Comparison of ENCODE assay signal across 3 cellular contexts in the genomic region with DNA sequence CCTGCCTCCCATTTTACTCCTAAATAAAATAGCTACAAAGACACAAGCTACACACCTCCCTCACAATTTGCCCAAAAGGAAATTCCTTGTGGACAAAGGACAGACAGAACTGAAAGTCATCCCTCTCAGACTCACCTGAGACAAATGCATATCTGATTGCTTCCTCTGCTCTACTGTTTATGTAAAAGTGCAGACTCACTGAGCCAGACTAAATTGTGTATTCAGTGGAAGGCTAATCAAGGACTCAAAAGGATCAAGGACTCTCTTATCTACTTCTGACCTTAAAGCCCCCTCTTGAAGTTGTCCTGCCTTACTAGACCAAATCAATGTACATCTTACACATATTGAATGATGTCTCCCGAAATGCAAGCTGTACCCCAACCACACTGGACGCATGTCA.
TF ChIP-seq lines count a peak whose summit lies in the region.

No MANE protein-coding gene starts in this region.

TF ChIP-seq in WTC11, 78 proteins besides CTCF, POLR2A, EP300 and RAD21:
- TF ChIP-seq CREB1 (CRISPR knock-in tag; IDR thresholded peaks at IDR 0.05) (no peak), IRF2 (CRISPR knock-in tag; IDR thresholded peaks at IDR 0.05; ENCODE audit: borderline replicate concordance, low read depth) (no peak), SMAD4 (CRISPR knock-in tag; IDR thresholded peaks at IDR 0.05) (no peak), ESRRA (CRISPR knock-in tag; IDR thresholded peaks at IDR 0.05; ENCODE audit: borderline replicate concordance) (no peak), ZNF317 (CRISPR knock-in tag; IDR thresholded peaks at IDR 0.05; ENCODE audit: borderline replicate concordance, low read depth) (no peak), ZNF219 (CRISPR knock-in tag; IDR thresholded peaks at IDR 0.05; ENCODE audit: borderline replicate concordance) (no peak), ETV6 (CRISPR knock-in tag; IDR thresholded peaks at IDR 0.05) (no peak)
- TF ChIP-seq, protein P1, sequence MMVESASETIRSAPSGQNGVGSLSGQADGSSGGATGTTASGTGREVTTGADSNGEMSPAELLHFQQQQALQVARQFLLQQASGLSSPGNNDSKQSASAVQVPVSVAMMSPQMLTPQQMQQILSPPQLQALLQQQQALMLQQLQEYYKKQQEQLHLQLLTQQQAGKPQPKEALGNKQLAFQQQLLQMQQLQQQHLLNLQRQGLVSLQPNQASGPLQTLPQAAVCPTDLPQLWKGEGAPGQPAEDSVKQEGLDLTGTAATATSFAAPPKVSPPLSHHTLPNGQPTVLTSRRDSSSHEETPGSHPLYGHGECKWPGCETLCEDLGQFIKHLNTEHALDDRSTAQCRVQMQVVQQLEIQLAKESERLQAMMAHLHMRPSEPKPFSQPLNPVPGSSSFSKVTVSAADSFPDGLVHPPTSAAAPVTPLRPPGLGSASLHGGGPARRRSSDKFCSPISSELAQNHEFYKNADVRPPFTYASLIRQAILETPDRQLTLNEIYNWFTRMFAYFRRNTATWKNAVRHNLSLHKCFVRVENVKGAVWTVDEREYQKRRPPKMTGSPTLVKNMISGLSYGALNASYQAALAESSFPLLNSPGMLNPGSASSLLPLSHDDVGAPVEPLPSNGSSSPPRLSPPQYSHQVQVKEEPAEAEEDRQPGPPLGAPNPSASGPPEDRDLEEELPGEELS (CRISPR knock-in tag; IDR thresholded peaks at IDR 0.05) = no peak
- TF ChIP-seq, protein P2, sequence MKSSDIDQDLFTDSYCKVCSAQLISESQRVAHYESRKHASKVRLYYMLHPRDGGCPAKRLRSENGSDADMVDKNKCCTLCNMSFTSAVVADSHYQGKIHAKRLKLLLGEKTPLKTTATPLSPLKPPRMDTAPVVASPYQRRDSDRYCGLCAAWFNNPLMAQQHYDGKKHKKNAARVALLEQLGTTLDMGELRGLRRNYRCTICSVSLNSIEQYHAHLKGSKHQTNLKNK (CRISPR knock-in tag; IDR thresholded peaks at IDR 0.05) = no peak

TF ChIP-seq in H1, 55 proteins besides CTCF, POLR2A, EP300 and RAD21:
- TF ChIP-seq CEBPB (IDR thresholded peaks at IDR 0.05; ENCODE audit: low read depth, low read length) (no peak), SIX5 (IDR thresholded peaks at IDR 0.05; ENCODE audit: low read depth, low read length) (no peak), YY1 (IDR thresholded peaks at IDR 0.05; ENCODE audit: low read depth, low read length) (no peak), GTF2F1 (IDR thresholded peaks at IDR 0.05; ENCODE audit: borderline replicate concordance, low read depth, low read length) (no peak), KDM4A (IDR thresholded peaks at IDR 0.05; ENCODE audit: low read depth, low read length, severe bottlenecking) (no peak), ZNF274 (IDR thresholded peaks at IDR 0.05; ENCODE audit: borderline replicate concordance, extremely low read depth, low read length) (no peak), RXRA (IDR thresholded peaks at IDR 0.05; ENCODE audit: insufficient read depth, low read depth, low read length) (no peak), CTBP2 (IDR thresholded peaks at IDR 0.05; ENCODE audit: borderline replicate concordance, insufficient read depth, insufficient read length, low read length) (no peak), SIN3A (conservative IDR thresholded peaks at IDR 0.05 in 1 of 2, IDR thresholded peaks at IDR 0.05 in 1 of 2; ENCODE audit: low read depth in 1 of 2, low read length in 2 of 2) (no peak), JUN (IDR thresholded peaks at IDR 0.05; ENCODE audit: low read depth, low read length) (no peak), RFX5 (IDR thresholded peaks at IDR 0.05; ENCODE audit: borderline replicate concordance, low read depth, low read length) (no peak), CBX8 (IDR thresholded peaks at IDR 0.05; ENCODE audit: borderline replicate concordance, low read depth, low read length) (no peak)
- TF ChIP-seq, protein P3, sequence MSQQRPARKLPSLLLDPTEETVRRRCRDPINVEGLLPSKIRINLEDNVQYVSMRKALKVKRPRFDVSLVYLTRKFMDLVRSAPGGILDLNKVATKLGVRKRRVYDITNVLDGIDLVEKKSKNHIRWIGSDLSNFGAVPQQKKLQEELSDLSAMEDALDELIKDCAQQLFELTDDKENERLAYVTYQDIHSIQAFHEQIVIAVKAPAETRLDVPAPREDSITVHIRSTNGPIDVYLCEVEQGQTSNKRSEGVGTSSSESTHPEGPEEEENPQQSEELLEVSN (IDR thresholded peaks at IDR 0.05) = no peak

TF ChIP-seq in SK-N-SH, 30 proteins besides CTCF, POLR2A, EP300 and RAD21:
- TF ChIP-seq POLR2AphosphoS5 (IDR thresholded peaks at IDR 0.05; ENCODE audit: low read depth, low read length) (no peak), MXI1 (IDR thresholded peaks at IDR 0.05; ENCODE audit: low read depth, low read length) (no peak)
